Comparison of ENCODE assay signal across 21 cellular contexts in the genomic region with DNA sequence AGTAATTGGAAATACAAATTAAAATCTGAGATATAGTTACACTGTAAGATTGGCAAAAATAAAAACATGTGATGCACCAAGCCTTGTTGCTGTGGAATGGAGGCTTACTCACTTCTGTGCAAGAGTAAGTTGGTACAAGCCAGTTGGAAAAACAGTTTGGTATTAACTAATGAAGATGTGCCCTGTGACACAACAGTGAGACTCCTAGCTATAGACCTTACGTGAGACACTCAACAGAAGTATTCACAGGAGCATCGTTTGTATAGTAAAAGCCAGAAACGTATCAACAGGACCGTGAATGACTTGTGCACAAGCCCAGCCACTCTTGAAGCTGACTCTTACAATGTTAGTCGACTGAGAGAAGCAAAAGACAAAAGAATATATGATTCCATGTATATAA. TPM values are rescaled to one million over a fixed set of nuclear protein-coding genes. Genes with fewer than 3 reads are reported as not detected.
"Had no signal": no experiment of that assay in that cellular context is flagged by ENCODE, and none has a peak within 500 bp of the region (broad histone marks: within the 10 kb centered on the region; RNA-seq: fewer than 3 reads in every experiment).

No MANE protein-coding gene starts in this region.

- H3K4me1 Mint-ChIP-seq: neural crest cell had no signal

- H3K27ac Mint-ChIP-seq: stimulated activated naive B cell treated with anti-CD40 and anti-IgM and Interleukin-4, amounts not matched to agents 10 μg/mL and 1 μg/mL and 100 μg/mL, for 72 hours had no signal

- ATAC-seq: left colon; left ventricle myocardium superior; naive thymus-derived CD4-positive, alpha-beta T cell; stimulated activated naive B cell treated with anti-CD40 and anti-IgM and Interleukin-4, amounts not matched to agents 10 μg/mL and 1 μg/mL and 100 μg/mL, for 72 hours had no signal

- H3K9me3 Mint-ChIP-seq: naive thymus-derived CD4-positive, alpha-beta T cell; neural crest cell; stimulated activated naive B cell treated with anti-CD40 and anti-IgM and Interleukin-4, amounts not matched to agents 10 μg/mL and 1 μg/mL and 100 μg/mL, for 72 hours had no signal

- H3K4me3 Mint-ChIP-seq: naive thymus-derived CD4-positive, alpha-beta T cell; neural crest cell; stimulated activated naive B cell treated with anti-CD40 and anti-IgM and Interleukin-4, amounts not matched to agents 10 μg/mL and 1 μg/mL and 100 μg/mL, for 72 hours had no signal

- DNase-seq: colonic mucosa; effector CD8-positive, alpha-beta T cell; foreskin melanocyte; head of caudate nucleus; left colon; left ventricle myocardium superior; naive thymus-derived CD4-positive, alpha-beta T cell; posterior cingulate gyrus; sigmoid colon; stimulated activated CD4-positive, alpha-beta T cell treated with anti-CD3 and anti-CD28 coated beads, Interleukin-2, amount 100 ng/mL, for 24 hours; stimulated activated CD4-positive, alpha-beta T cell treated with anti-CD3 and anti-CD28 coated beads, Interleukin-4, amount 100 ng/mL, for 4 hours; stimulated activated naive B cell treated with anti-CD40 and anti-IgM and Interleukin-4, amounts not matched to agents 10 μg/mL and 1 μg/mL and 100 μg/mL, for 72 hours; stomach; substantia nigra; transverse colon had no signal

- H3K27me3 Mint-ChIP-seq: naive thymus-derived CD4-positive, alpha-beta T cell; stimulated activated naive B cell treated with anti-CD40 and anti-IgM and Interleukin-4, amounts not matched to agents 10 μg/mL and 1 μg/mL and 100 μg/mL, for 72 hours had no signal

RNA-seq across cellular contexts. Expression of a gene that starts 20.5 kb away (rescaled TPM):
- total RNA-seq: dermis microvascular lymphatic vessel endothelial cell; kidney epithelial cell; mononuclear cell; naive thymus-derived CD4-positive, alpha-beta T cell; osteocyte; pulmonary artery endothelial cell; stomach had no signal
